In genomic region chr7:133135451-133135850, GRCh38 we compare ENCODE assay signal across 17 cellular contexts.
"Had no signal": no experiment of that assay in that cellular context is flagged by ENCODE, and none has a peak within 500 bp of the region (broad histone marks: within the 10 kb centered on the region; RNA-seq: fewer than 3 reads in every experiment).

No MANE protein-coding gene starts in this region.

- H3K27ac ChIP-seq: ascending aorta, colonic mucosa, esophagus squamous epithelium, lower lobe of right lung, suprapubic skin had no signal

- H3K27me3 ChIP-seq: ascending aorta, colonic mucosa had no signal

- H3K36me3 ChIP-seq: ascending aorta, colonic mucosa, esophagus squamous epithelium, lower lobe of right lung, suprapubic skin had no signal

- ATAC-seq: left cardiac atrium; lower lobe of right lung; right cardiac atrium; stimulated activated naive CD8-positive, alpha-beta T cell treated with anti-CD3 and anti-CD28 coated beads, Interleukin-15, Interleukin-2, amounts not matched to agents 100 U/mL and 50 U/mL, for 24 hours; T-helper 17 cell had no signal

- DNase-seq: activated CD4-positive, alpha-beta T cell treated with anti-CD3 and anti-CD28 coated beads, Interleukin-2, amount 10 ng/mL, durations not matched to agents 7 days and 5 days; activated CD4-positive, CD25-positive, alpha-beta regulatory T cell; activated CD8-positive, alpha-beta memory T cell treated with anti-CD3 and anti-CD28 coated beads for 24 hours; activated naive CD4-positive, alpha-beta T cell; activated naive CD8-positive, alpha-beta T cell treated with anti-CD3 and anti-CD28 coated beads, Interleukin-2, amount 10 ng/mL, durations not matched to agents 7 days and 5 days; colonic mucosa; esophagus squamous epithelium; head of caudate nucleus; left cardiac atrium; lower lobe of right lung; nephron progenitor cell; right cardiac atrium; small intestine; stimulated activated naive CD8-positive, alpha-beta T cell treated with anti-CD3 and anti-CD28 coated beads, Interleukin-15, Interleukin-2, amounts not matched to agents 100 U/mL and 50 U/mL, for 24 hours; T-helper 17 cell had no signal

- H3K4me3 ChIP-seq: ascending aorta, colonic mucosa, esophagus squamous epithelium, lower lobe of right lung, suprapubic skin had no signal
